1 cellular context compared by ENCODE assay signal in the genomic region with DNA sequence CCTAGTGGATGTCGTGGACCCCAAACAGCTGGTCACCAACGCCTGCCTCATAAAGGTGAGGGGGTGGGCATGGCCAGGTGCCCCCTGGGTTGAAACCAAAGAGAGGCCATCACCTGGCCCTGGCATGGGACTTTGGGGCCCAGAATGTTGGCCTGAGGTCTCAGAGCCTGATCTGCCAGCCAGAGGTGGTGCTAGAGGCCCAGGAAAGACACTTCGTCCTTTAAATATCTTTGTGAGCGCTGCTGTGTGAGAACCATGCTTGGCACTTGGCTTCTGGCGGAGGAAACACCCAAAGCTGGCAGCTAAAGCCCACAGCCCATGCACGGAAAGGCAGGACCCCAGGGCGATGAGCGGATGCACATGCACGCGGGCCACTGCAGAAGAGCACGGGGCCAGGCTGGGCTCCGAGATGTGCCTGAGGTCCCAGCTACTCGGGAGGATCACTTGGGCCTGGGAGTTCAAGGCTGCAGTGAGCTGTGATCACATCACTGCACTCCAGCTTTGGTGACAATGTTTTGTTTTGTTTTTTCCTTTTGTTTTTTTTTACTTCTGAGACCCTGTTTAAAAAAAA.
A peak's percentile ranks its signal among the peaks of the same experiment; 100 is the strongest.
TF ChIP-seq lines count a peak whose summit lies in the region.

No MANE protein-coding gene starts in this region.

TF ChIP-seq in HepG2, 621 proteins besides CTCF, POLR2A, EP300 and RAD21:
- no peak for TF ChIP-seq ZSCAN31 (CRISPR knock-in tag; IDR thresholded peaks at IDR 0.05; ENCODE audit: low read depth)
- TF ChIP-seq POLR2AphosphoS2 (IDR thresholded peaks at IDR 0.05; ENCODE audit: low read depth, low read length), result 0 out of 2 replicates have a peak, but pooled peaks have one; percentile 39
TF ChIP-seq in HepG2: peak in this region for 1.
